Comparison of ENCODE assay signal across 8 cellular contexts in the genomic region with DNA sequence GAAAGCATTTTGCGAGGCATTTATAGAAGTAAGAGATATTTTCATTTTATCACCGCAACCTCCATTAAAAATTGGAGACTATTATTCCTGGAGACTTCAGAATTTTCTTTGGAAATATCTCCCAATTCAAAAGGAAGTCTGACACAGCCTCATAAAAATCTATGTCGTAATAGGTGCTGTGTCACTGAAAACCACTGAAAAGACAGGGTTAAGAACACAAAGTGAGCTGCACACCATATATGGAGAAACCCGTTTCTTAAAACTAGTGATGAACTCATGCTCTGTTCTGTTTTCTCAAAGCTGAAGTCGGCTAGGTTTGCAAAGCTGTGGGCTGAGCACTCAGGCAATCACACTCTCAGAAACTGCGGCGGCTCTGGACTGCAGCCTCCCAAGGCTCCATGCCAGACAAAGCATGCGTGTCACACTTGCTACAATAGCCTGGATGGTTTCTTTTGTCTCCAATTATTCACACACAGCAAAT. TPM values are rescaled to one million over a fixed set of nuclear protein-coding genes. Genes with fewer than 3 reads are reported as not detected.
DNase-seq lines count a peak whose midpoint lies in the region; ATAC-seq and TF ChIP-seq lines count a peak whose summit lies in the region.

A gene (plus strand): TSS at position 287 of the 481 bp plus-strand sequence. CDS start 126 bp downstream, at position 413.

- peaks cover 78% of the 10 kb centered on the region for H3K4me1 Mint-ChIP-seq in activated naive CD4-positive, alpha-beta T cell treated with anti-CD3 and anti-CD28 coated beads for 36 hours (ENCODE audit: low read depth)
- peaks cover 1% of the 10 kb centered on the region for H3K4me1 Mint-ChIP-seq in progenitor cell of endocrine pancreas (ENCODE audit: low read depth)

- intact Hi-C loops in activated naive CD4-positive, alpha-beta T cell treated with anti-CD3 and anti-CD28 coated beads for 36 hours (cut with micrococcal nuclease): loop anchor here (1.0 to 10.0 kb wide), 13 partner anchors 9 to 1584 kb away; a partner anchor contains a TSS

- H3K79me2 ChIP-seq in ACC112 (ENCODE audit: control insufficient read depth, insufficient read depth, low read length, unreplicated experiment): peaks cover 44% of the 10 kb centered on the region

- peak; percentile 91 for ATAC-seq in HG03439 (IDR thresholded peaks at IDR 0.05; ENCODE audit: unreplicated experiment)

- peak; percentile 29 for DNase-seq in SK-MEL-5 (ENCODE audit: low read depth, low spot score)
- peak; percentile 77 for DNase-seq in activated naive CD4-positive, alpha-beta T cell treated with anti-CD3 and anti-CD28 coated beads for 36 hours
- peak; percentile 92 for DNase-seq in glomerular visceral epithelial cell (ENCODE audit: extremely low spot score)
- DNase-seq in progenitor cell of endocrine pancreas (ENCODE audit: low spot score, unreplicated experiment): no peak
- peak; percentile 70 for DNase-seq in ureter (ENCODE audit: low spot score)

- peak within 1 kb of the TSS; percentile 87 for H3K4me3 Mint-ChIP-seq in activated naive CD4-positive, alpha-beta T cell treated with anti-CD3 and anti-CD28 coated beads for 36 hours
- H3K4me3 Mint-ChIP-seq in progenitor cell of endocrine pancreas (ENCODE audit: low read depth): no peak within 1 kb of the TSS

- no peaks in the 10 kb centered on the region for H3K36me3 ChIP-seq in ACC112 (ENCODE audit: insufficient read depth, low read length)

- in situ Hi-C loops in SK-MEL-5 (cut with HindIII; ENCODE audit: low pct_unique_long_range_greater_than_20kb, low sequenced_read_pairs): no loop called here

- peaks cover 43% of the 10 kb centered on the region for H3K4me1 ChIP-seq in ACC112 (ENCODE audit: control insufficient read depth, insufficient read depth, low read length, unreplicated experiment)

- peak; percentile 84 for TF ChIP-seq POLR2A in GM19099 (IDR thresholded peaks at IDR 0.05; ENCODE audit: extremely low read depth, insufficient read length, low read depth)

- H3K27me3 ChIP-seq in ACC112 (ENCODE audit: insufficient read depth, low read length): no peaks in the 10 kb centered on the region

- peak within 1 kb of the TSS; percentile 97 for H3K27ac ChIP-seq in ACC112 (ENCODE audit: low read depth, low read length)

- CTCF ChIA-PET in activated naive CD4-positive, alpha-beta T cell treated with anti-CD3 and anti-CD28 coated beads for 36 hours (lab: Charles Lee): interaction anchor here (0.7 to 2.2 kb wide), 3 partner anchors 24 to 678 kb away, joined by 3 to 10 read pairs (median 7); a partner anchor contains a TSS

- peak within 1 kb of the TSS; percentile 82 for H3K27ac Mint-ChIP-seq in activated naive CD4-positive, alpha-beta T cell treated with anti-CD3 and anti-CD28 coated beads for 36 hours
- peak within 1 kb of the TSS; percentile 11 for H3K27ac Mint-ChIP-seq in progenitor cell of endocrine pancreas

- peak within 1 kb of the TSS; percentile 50 for H2AFZ ChIP-seq in ACC112 (ENCODE audit: low read length, unreplicated experiment)

- H3K36me3 Mint-ChIP-seq in activated naive CD4-positive, alpha-beta T cell treated with anti-CD3 and anti-CD28 coated beads for 36 hours (ENCODE audit: low read depth): no peaks in the 10 kb centered on the region
- H3K36me3 Mint-ChIP-seq in progenitor cell of endocrine pancreas (ENCODE audit: insufficient read depth): no peaks in the 10 kb centered on the region

- no peak for TF ChIP-seq CTCF in progenitor cell of endocrine pancreas (IDR thresholded peaks at IDR 0.05; ENCODE audit: unreplicated experiment)

- no peaks in the 10 kb centered on the region for H3K9me3 Mint-ChIP-seq in activated naive CD4-positive, alpha-beta T cell treated with anti-CD3 and anti-CD28 coated beads for 36 hours
- no peaks in the 10 kb centered on the region for H3K9me3 Mint-ChIP-seq in progenitor cell of endocrine pancreas (ENCODE audit: low read depth)

- no peaks in the 10 kb centered on the region for H3K27me3 Mint-ChIP-seq in activated naive CD4-positive, alpha-beta T cell treated with anti-CD3 and anti-CD28 coated beads for 36 hours (ENCODE audit: low read depth)
- no peaks in the 10 kb centered on the region for H3K27me3 Mint-ChIP-seq in progenitor cell of endocrine pancreas

- peak within 1 kb of the TSS; percentile 92 for H3K4me3 ChIP-seq in ACC112 (ENCODE audit: low read depth, low read length)

RNA-seq across cellular contexts. Expression of the gene that starts here (rescaled TPM):
- total RNA-seq in SK-MEL-5 (2014; rRNA removed; shearing (Covaris generic)): 0.35 and 0.61 TPM in 2 replicates
- polyA plus RNA-seq in SK-MEL-5 (2015; cell fraction: cytosol; rRNA removed): 0.52 and 1.3 TPM in 2 replicates
- polyA plus RNA-seq in SK-MEL-5 (2015; cell fraction: nucleus; rRNA removed): 0.33 and 2.6 TPM in 2 replicates
- 1 to 10 TPM; 1.3 to 1.5 TPM for total RNA-seq in activated naive CD4-positive, alpha-beta T cell treated with anti-CD3 and anti-CD28 coated beads for 36 hours
- total RNA-seq in progenitor cell of endocrine pancreas: 0.22 and 0.33 TPM in 2 replicates
- total RNA-seq in ureter: 18.4 TPM
